7 cellular contexts compared by ENCODE assay signal in the genomic region with DNA sequence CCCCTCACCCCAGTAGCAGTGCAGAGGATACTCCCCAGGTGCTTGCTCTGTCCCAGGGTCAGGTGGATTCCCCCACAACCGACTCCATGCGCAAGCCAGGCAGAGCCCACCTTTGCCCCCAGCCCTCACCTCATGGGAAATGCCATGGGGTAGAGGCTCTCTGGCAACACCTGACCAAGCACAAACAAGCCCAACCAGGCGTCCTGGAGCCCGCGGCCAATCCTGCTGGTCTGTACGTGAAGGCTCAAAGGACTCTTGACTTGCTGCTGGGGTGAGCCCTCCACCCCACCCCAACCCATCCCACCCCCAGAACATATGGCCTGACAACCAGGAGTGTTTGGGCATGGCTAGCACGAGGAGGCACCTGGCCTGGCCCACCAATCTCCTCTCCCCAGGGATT. TPM values are rescaled to one million over a fixed set of nuclear protein-coding genes. Genes with fewer than 3 reads are reported as not detected.
DNase-seq lines count a peak whose midpoint lies in the region; ATAC-seq and TF ChIP-seq lines count a peak whose summit lies in the region.

No MANE protein-coding gene starts in this region.

- no peaks in the 10 kb centered on the region for H4K20me1 ChIP-seq in GM23248 (ENCODE audit: insufficient read depth)

- H3K9me2 ChIP-seq in GM23248 (ENCODE audit: insufficient read depth) = no peaks in the 10 kb centered on the region

- WGBS in GM23248 (ENCODE audit: low coverage in 1 of 2, low lambda C conversion rate in 2 of 2, missing lambda C conversion rate in 2 of 2), 2 experiments = 40 to 57% methylated on average over 6 to 7 of the region's 7 CpGs
- WGBS in esophagus muscularis mucosa = 33% methylated on average over 2 of the region's 7 CpGs
- 17 to 32% methylated on average over 7 of the region's 7 CpGs for WGBS in sigmoid colon, 2 donors

- H3K27ac ChIP-seq in GM23248 (no peak overlapping the region), Peyer's patch (no peak overlapping the region), esophagus muscularis mucosa (replicated peaks in 1 of 4) (no peak overlapping the region), sigmoid colon (no peak overlapping the region)

- TF ChIP-seq EP300 in esophagus muscularis mucosa (IDR thresholded peaks at IDR 0.05) (no peak), sigmoid colon (IDR thresholded peaks at IDR 0.05) (no peak)

- no peak for TF ChIP-seq POLR2A in Peyer's patch (IDR thresholded peaks at IDR 0.05)
- TF ChIP-seq POLR2A in esophagus muscularis mucosa (IDR thresholded peaks at IDR 0.05; ENCODE audit: low read depth) = no peak
- no peak for TF ChIP-seq POLR2A in sigmoid colon (IDR thresholded peaks at IDR 0.05)

- no peak for DNase-seq in GM23248
- DNase-seq in Peyer's patch = no peak
- DNase-seq in esophagus muscularis mucosa (ENCODE audit: extremely low spot score) = no peak
- DNase-seq in sigmoid colon = no peak
- DNase-seq in NCI-H187 (lab: John Stamatoyannopoulos, UW) = no peak
- no peak for DNase-seq in dedifferentiated amniotic fluid mesenchymal stem cell (ENCODE audit: extremely low spot score)

- H2AFZ ChIP-seq in GM23248 = no peak overlapping the region

- H3K27me3 ChIP-seq in GM23248 (replicated peaks; ENCODE audit: insufficient read depth) (no peaks in the 10 kb centered on the region), Peyer's patch (peaks cover 0 to 22% of the 10 kb centered on the region in 2 donors), esophagus muscularis mucosa (peaks cover 0 to 37% (median 16%) of the 10 kb centered on the region in 4 donors), sigmoid colon (peaks cover 0 to 36% (median 13%) of the 10 kb centered on the region in 3 donors)

- in situ Hi-C loops in GM23248 (cut with MboI) = no loop called here

- H3K4me1 ChIP-seq in GM23248 (ENCODE audit: insufficient read depth) = peaks cover 8% of the 10 kb centered on the region
- peaks cover 8 to 45% (median 21%) of the 10 kb centered on the region in 4 donors for H3K4me1 ChIP-seq in Peyer's patch
- peaks cover 38 to 53% (median 44%) of the 10 kb centered on the region in 4 donors for H3K4me1 ChIP-seq in esophagus muscularis mucosa
- H3K4me1 ChIP-seq in sigmoid colon = peaks cover 0 to 44% (median 41%) of the 10 kb centered on the region in 4 donors

- no peak for TF ChIP-seq CTCF in Peyer's patch (IDR thresholded peaks at IDR 0.05)
- no peak for TF ChIP-seq CTCF in esophagus muscularis mucosa (IDR thresholded peaks at IDR 0.05)
- TF ChIP-seq CTCF in sigmoid colon (IDR thresholded peaks at IDR 0.05) = no peak

- H3K4me3 ChIP-seq in GM23248 = peak overlapping the region; percentile 78
- H3K4me3 ChIP-seq in Peyer's patch = peak overlapping the region in 3 of 4 donors; percentile 50 to 57 (median 52)
- H3K4me3 ChIP-seq in esophagus muscularis mucosa = peak overlapping the region; percentile 59 to 66 (median 62)
- peak overlapping the region in 3 of 4 donors; percentile 54 to 59 (median 56) for H3K4me3 ChIP-seq in sigmoid colon

- intact Hi-C loops in esophagus muscularis mucosa (cut with DNase I) = loop anchor here (2.0 to 5.0 kb wide), 2 partner anchors 26 to 200 kb away; no protein-coding TSS in a partner anchor
- intact Hi-C loops in sigmoid colon (cut with DNase I) = loop anchor here (1.0 to 5.0 kb wide), 3 partner anchors 27 to 300 kb away; no protein-coding TSS in a partner anchor

- H3K36me3 ChIP-seq in GM23248 (ENCODE audit: low read depth) (no peaks in the 10 kb centered on the region), Peyer's patch (no peaks in the 10 kb centered on the region), esophagus muscularis mucosa (no peaks in the 10 kb centered on the region), sigmoid colon (no peaks in the 10 kb centered on the region)

- H3K9ac ChIP-seq in GM23248 = no peak overlapping the region

- ATAC-seq in GM21381 (IDR thresholded peaks at IDR 0.05; ENCODE audit: unreplicated experiment) = no peak

- no peak overlapping the region for H3K4me2 ChIP-seq in GM23248 (ENCODE audit: unreplicated experiment)

- H3K9me3 ChIP-seq in GM23248 (ENCODE audit: low read depth) (no peaks in the 10 kb centered on the region), Peyer's patch (no peaks in the 10 kb centered on the region), esophagus muscularis mucosa (no peaks in the 10 kb centered on the region), sigmoid colon (no peaks in the 10 kb centered on the region)

- H3K79me2 ChIP-seq in GM23248 (ENCODE audit: insufficient read depth) = no peaks in the 10 kb centered on the region

- H3F3A ChIP-seq in GM23248 (ENCODE audit: insufficient read depth) = no peaks in the 10 kb centered on the region

RNA-seq across cellular contexts. Expression of gene ADGRB2, which starts 1.8 kb away (rescaled TPM):
- 3.6 and 3.9 TPM in 2 replicates for total RNA-seq in GM23248 (2014; rRNA removed; shearing (Covaris generic))
- 0.51 and 1.3 TPM in 2 replicates for polyA plus RNA-seq in GM23248 (2016; fragmentation: Nextera tagmentation; extraction: Ambion mirVana)
- 10 to 100 TPM in 3 of 4 donors, 1 to 10 TPM in 1; 3.3 to 39.1 (median 17.2) TPM for total RNA-seq in Peyer's patch
- total RNA-seq in esophagus muscularis mucosa = 1 to 10 TPM in 2 of 4 donors, under 1 TPM in 2; 0.83 to 4.2 (median 2.1) TPM
- total RNA-seq in sigmoid colon = 1 to 10 TPM; 1.4 to 3.9 (median 1.5) TPM
- polyA plus RNA-seq in sigmoid colon = 1 to 10 TPM in 1 of 3 donors, not detected in 2; 1.3 TPM

RNA-seq across cellular contexts. Expression of gene SPOCD1, which starts 53.5 kb away (rescaled TPM):
- 36.8 and 43.0 TPM in 2 replicates for total RNA-seq in GM23248 (2014; rRNA removed; shearing (Covaris generic))
- polyA plus RNA-seq in GM23248 (2016; fragmentation: Nextera tagmentation; extraction: Ambion mirVana) (27.8 and 27.9 TPM in 2 replicates), sigmoid colon (under 1 TPM in 1 of 3 donors, not detected in 2; 0.70 TPM)
- total RNA-seq in Peyer's patch (1 to 10 TPM in 1 of 4 donors, under 1 TPM in 1, not detected in 2; 0.80 to 3.3 TPM), esophagus muscularis mucosa (under 1 TPM in 3 of 4 donors, not detected in 1; 0.17 to 0.19 (median 0.17) TPM), sigmoid colon (under 1 TPM in 2 of 4 donors, not detected in 2; 0.14 to 0.55 TPM)

RNA-seq across cellular contexts. Expression of gene COL16A1, which starts 58.5 kb away (rescaled TPM):
- total RNA-seq in GM23248 (2014; rRNA removed; shearing (Covaris generic)) = 234 and 247 TPM in 2 replicates
- polyA plus RNA-seq in GM23248 (2016; fragmentation: Nextera tagmentation; extraction: Ambion mirVana) (67.3 and 68.7 TPM in 2 replicates), sigmoid colon (10 to 100 TPM in 1 of 3 donors, 1 to 10 TPM in 2; 4.6 to 23.4 (median 4.8) TPM)
- total RNA-seq in Peyer's patch (100 to 1,000 TPM in 1 of 4 donors, 10 to 100 TPM in 3; 18.2 to 201 (median 58.3) TPM), esophagus muscularis mucosa (10 to 100 TPM; 35.1 to 62.7 (median 47.6) TPM), sigmoid colon (100 to 1,000 TPM in 2 of 4 donors, 10 to 100 TPM in 2; 43.1 to 271 (median 98.8) TPM)
